In genomic region chr11:46916669-46917108, GRCh38 we compare ENCODE assay signal across 7 cellular contexts. TPM values are rescaled to one million over a fixed set of nuclear protein-coding genes. Genes with fewer than 3 reads are reported as not detected.
DNase-seq lines count a peak whose midpoint lies in the region; ATAC-seq and TF ChIP-seq lines count a peak whose summit lies in the region.

No MANE protein-coding gene starts in this region.

- WGBS in gastroesophageal sphincter (ENCODE audit: low coverage in 1 of 2), 2 donors = 0% methylated on average over 1 to 3 of the region's 16 CpGs

- peak overlapping the region; percentile 49 to 78 (median 70) for H3K27ac ChIP-seq in gastroesophageal sphincter

- no peak for TF ChIP-seq EP300 in gastroesophageal sphincter (IDR thresholded peaks at IDR 0.05)

- H3K4me3 ChIP-seq in gastroesophageal sphincter = peak overlapping the region; percentile 56 to 66

- in situ Hi-C loops in KBM-7 (cut with MboI; ENCODE audit: low pct_unique_long_range_greater_than_20kb, low sequenced_read_pairs) = no loop called here

- H3K27me3 ChIP-seq in gastroesophageal sphincter = peaks cover 50% of the 10 kb centered on the region

- no peak for TF ChIP-seq POLR2A in gastroesophageal sphincter (IDR thresholded peaks at IDR 0.05)

- peaks cover 22% of the 10 kb centered on the region for H3K4me1 Mint-ChIP-seq in activated T-helper 2 cell treated with anti-CD3 and anti-CD28 coated beads, Interferon-gamma antibody, Interleukin-2, Interleukin-4, amounts not matched to agents 10 μg/mL and 5 μg/mL and 100 μg/mL, durations not matched to agents 14 hours and 24 hours and 36 hours (ENCODE audit: low read depth)

- ATAC-seq in gastroesophageal sphincter (peak; percentile 69), omental fat pad (ENCODE audit: low FRiP score) (peak; percentile 51), HG02885 (IDR thresholded peaks at IDR 0.05; ENCODE audit: poor library complexity, unreplicated experiment) (no peak), HG03108 (IDR thresholded peaks at IDR 0.05; ENCODE audit: unreplicated experiment) (no peak)

- no peaks in the 10 kb centered on the region for H3K36me3 Mint-ChIP-seq in activated T-helper 2 cell treated with anti-CD3 and anti-CD28 coated beads, Interferon-gamma antibody, Interleukin-2, Interleukin-4, amounts not matched to agents 10 μg/mL and 5 μg/mL and 100 μg/mL, durations not matched to agents 14 hours and 24 hours and 36 hours (ENCODE audit: low read depth)

- no peak overlapping the region for H3K27ac Mint-ChIP-seq in activated T-helper 2 cell treated with anti-CD3 and anti-CD28 coated beads, Interferon-gamma antibody, Interleukin-2, Interleukin-4, amounts not matched to agents 10 μg/mL and 5 μg/mL and 100 μg/mL, durations not matched to agents 14 hours and 24 hours and 36 hours

- no peaks in the 10 kb centered on the region for H3K36me3 ChIP-seq in gastroesophageal sphincter

- peaks cover 0 to 72% (median 18%) of the 10 kb centered on the region in 3 donors for H3K4me1 ChIP-seq in gastroesophageal sphincter

- DNase-seq in ELR (ENCODE audit: low read depth) (peak; percentile 85), KBM-7 (peak; percentile 67), omental fat pad (ENCODE audit: low spot score) (no peak)
- no peak for DNase-seq in activated T-helper 2 cell treated with anti-CD3 and anti-CD28 coated beads, Interferon-gamma antibody, Interleukin-2, Interleukin-4, amounts not matched to agents 10 μg/mL and 5 μg/mL and 100 μg/mL, durations not matched to agents 14 hours and 24 hours and 36 hours (ENCODE audit: low spot score)

- H3K27me3 Mint-ChIP-seq in activated T-helper 2 cell treated with anti-CD3 and anti-CD28 coated beads, Interferon-gamma antibody, Interleukin-2, Interleukin-4, amounts not matched to agents 10 μg/mL and 5 μg/mL and 100 μg/mL, durations not matched to agents 14 hours and 24 hours and 36 hours (ENCODE audit: low read depth) = peaks cover 68% of the 10 kb centered on the region

- TF ChIP-seq CTCF in gastroesophageal sphincter (IDR thresholded peaks at IDR 0.05) = peak in 3 of 4 experiments; percentile 17 to 37 (median 21)
- no peak for TF ChIP-seq CTCF in omental fat pad (IDR thresholded peaks at IDR 0.05)

- peak overlapping the region; percentile 66 for H3K4me3 Mint-ChIP-seq in activated T-helper 2 cell treated with anti-CD3 and anti-CD28 coated beads, Interferon-gamma antibody, Interleukin-2, Interleukin-4, amounts not matched to agents 10 μg/mL and 5 μg/mL and 100 μg/mL, durations not matched to agents 14 hours and 24 hours and 36 hours (ENCODE audit: low read depth)

- no peaks in the 10 kb centered on the region for H3K9me3 ChIP-seq in gastroesophageal sphincter

- no peaks in the 10 kb centered on the region for H3K9me3 Mint-ChIP-seq in activated T-helper 2 cell treated with anti-CD3 and anti-CD28 coated beads, Interferon-gamma antibody, Interleukin-2, Interleukin-4, amounts not matched to agents 10 μg/mL and 5 μg/mL and 100 μg/mL, durations not matched to agents 14 hours and 24 hours and 36 hours

- intact Hi-C loops in activated T-helper 2 cell treated with anti-CD3 and anti-CD28 coated beads, Interferon-gamma antibody, Interleukin-2, Interleukin-4, amounts not matched to agents 10 μg/mL and 5 μg/mL and 100 μg/mL, durations not matched to agents 14 hours and 24 hours and 36 hours (cut with micrococcal nuclease) = loop anchor here (10.0 kb wide), 1 partner anchor 98 kb away; no protein-coding TSS in a partner anchor

RNA-seq across cellular contexts. Expression of gene LRP4, which starts 1.7 kb away (rescaled TPM):
- 0.07 and 0.21 TPM in 2 replicates for total RNA-seq in activated T-helper 2 cell treated with anti-CD3 and anti-CD28 coated beads, Interferon-gamma antibody, Interleukin-2, Interleukin-4, amounts not matched to agents 10 μg/mL and 5 μg/mL and 100 μg/mL, durations not matched to agents 14 hours and 24 hours and 36 hours
- total RNA-seq in gastroesophageal sphincter (1 to 10 TPM; 2.6 to 9.8 (median 6.7) TPM), omental fat pad (1 to 10 TPM; 1.6 to 4.3 (median 3.3) TPM)

RNA-seq across cellular contexts. Expression of gene CSTPP1, which starts 19.9 kb away (rescaled TPM):
- 17.8 and 19.0 TPM in 2 replicates for total RNA-seq in activated T-helper 2 cell treated with anti-CD3 and anti-CD28 coated beads, Interferon-gamma antibody, Interleukin-2, Interleukin-4, amounts not matched to agents 10 μg/mL and 5 μg/mL and 100 μg/mL, durations not matched to agents 14 hours and 24 hours and 36 hours
- 10 to 100 TPM; 19.1 to 27.0 (median 21.8) TPM for total RNA-seq in gastroesophageal sphincter
- total RNA-seq in omental fat pad = 10 to 100 TPM in 2 of 4 donors, 1 to 10 TPM in 2; 9.8 to 14.3 (median 11.1) TPM

Comparison
In these comparisons a context has a peak if more than half of its experiments do, and no peak if none do; other contexts are left out.
1. DNase-seq: peak in ELR (single experiment) and KBM-7 (single experiment); none in activated T-helper 2 cell treated with anti-CD3 and anti-CD28 coated beads, Interferon-gamma antibody, Interleukin-2, Interleukin-4, amounts not matched to agents 10 μg/mL and 5 μg/mL and 100 μg/mL, durations not matched to agents 14 hours and 24 hours and 36 hours (single experiment) and omental fat pad (single experiment).
2. ATAC-seq: peak in gastroesophageal sphincter (single experiment) and omental fat pad (single experiment); none in HG02885 (single experiment) and HG03108 (single experiment).
3. CTCF ChIP-seq: peak in gastroesophageal sphincter (3 of 4); none in omental fat pad (0 of 3).